Comparison of ENCODE assay signal across 31 cellular contexts in the genomic region with DNA sequence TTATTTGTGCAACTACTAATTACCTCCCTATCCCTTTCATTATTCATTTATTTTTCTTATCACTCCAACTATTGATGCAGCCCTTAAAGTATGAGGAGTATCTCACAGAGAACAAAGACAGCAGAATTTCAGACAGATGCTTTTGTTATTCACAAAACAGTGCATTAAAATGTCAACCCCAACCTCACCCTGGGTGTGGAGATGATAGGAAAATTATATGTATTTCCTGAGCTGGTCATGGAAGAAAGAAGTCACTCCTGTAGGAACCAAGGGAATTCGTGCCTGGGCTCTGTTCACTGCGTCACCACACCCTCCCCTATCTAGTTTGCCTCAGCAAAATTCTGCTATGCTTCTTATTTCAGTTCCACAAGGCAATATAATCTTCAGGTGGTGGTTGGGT.
DNase-seq lines count a peak whose midpoint lies in the region; ATAC-seq, FAIRE-seq and TF ChIP-seq lines count a peak whose summit lies in the region.
"Had no signal": no experiment of that assay in that cellular context is flagged by ENCODE, and none has a peak within 500 bp of the region (broad histone marks: within the 10 kb centered on the region; RNA-seq: fewer than 3 reads in every experiment).

No MANE protein-coding gene starts in this region.

- no peaks in the 10 kb centered on the region for H3K4me1 ChIP-seq in small intestine (ENCODE audit: control insufficient read depth in 2 of 2, insufficient read depth in 1 of 2, low read depth in 1 of 2, low read length in 1 of 2)
- H3K4me1 ChIP-seq: A549; BE2C; BLaER1; BLaER1 treated with 17β-estradiol and CSF1 and Interleukin-3, amounts not matched to agents 10 nM and 100 nM had no signal

- no peaks in the 10 kb centered on the region for H3K79me2 ChIP-seq in neural cell (replicated peaks; ENCODE audit: insufficient read depth, low read length)

- FAIRE-seq in small intestine (lab: Jason Lieb, UNC), result no peak
- FAIRE-seq: A204.1, A549, D721Med had no signal

- H3K4me2 ChIP-seq in neural cell (ENCODE audit: low read length), result no peak overlapping the region
- H3K4me2 ChIP-seq: A549; BLaER1; BLaER1 treated with 17β-estradiol and CSF1 and Interleukin-3, amounts not matched to agents 10 nM and 100 nM had no signal

- H2AFZ ChIP-seq in neural cell (ENCODE audit: low read depth, low read length), result no peak overlapping the region

- TF ChIP-seq EP300 in neural cell (conservative IDR thresholded peaks at IDR 0.05; ENCODE audit: poor library complexity, severe bottlenecking), result peak; percentile 64

- DNase-seq in small intestine (peak; percentile 16), activated gamma-delta T cell (lab: John Stamatoyannopoulos, UW) (no peak)
- DNase-seq: 8988T; ACHN; AML-193; BE2C; C1 segment of cervical spinal cord; Caco-2; Calu3; CD4-positive, alpha-beta memory T cell; CD4-positive, alpha-beta T cell; CD4-positive, CD25-positive, alpha-beta regulatory T cell; CD8-positive, alpha-beta memory T cell; CD8-positive, alpha-beta T cell; COR-L47; DMS 273 treated with DMSO at 0.1 percent for 48 hours; DMS153; DMS53; DMS79; DMS79 treated with DMSO at 0.1 percent for 48 hours; DND-41; EL had no signal

- 30 to 44% (median 40%) methylated on average over 2 of the region's 2 CpGs for WGBS in small intestine, 3 donors

- H3K9me2 ChIP-seq in neural cell (ENCODE audit: insufficient read depth, low read length), result no peaks in the 10 kb centered on the region

- H4K20me1 ChIP-seq in neural cell (ENCODE audit: insufficient read depth), result no peaks in the 10 kb centered on the region
- H4K20me1 ChIP-seq: BLaER1; BLaER1 treated with 17β-estradiol and CSF1 and Interleukin-3, amounts not matched to agents 10 nM and 100 nM had no signal

- no peak overlapping the region for H3K9ac ChIP-seq in neural cell (ENCODE audit: low read length)
- H3K9ac ChIP-seq: BLaER1; BLaER1 treated with 17β-estradiol and CSF1 and Interleukin-3, amounts not matched to agents 10 nM and 100 nM had no signal

- no peaks in the 10 kb centered on the region for H3K27me3 ChIP-seq in neural cell (ENCODE audit: insufficient read depth, low read depth, low read length)
- no peaks in the 10 kb centered on the region for H3K27me3 ChIP-seq in small intestine (ENCODE audit: control insufficient read depth in 2 of 2, insufficient read depth in 2 of 2, low read length in 2 of 2)
- H3K27me3 ChIP-seq: BE2C; BLaER1; BLaER1 treated with 17β-estradiol and CSF1 and Interleukin-3, amounts not matched to agents 10 nM and 100 nM had no signal

- H3K27ac ChIP-seq in neural cell (ENCODE audit: low read length), result peak overlapping the region; percentile 40
- no peak overlapping the region for H3K27ac ChIP-seq in small intestine (ENCODE audit: low read depth in 1 of 2, low read length in 1 of 2)
- H3K27ac ChIP-seq: 22Rv1; A549; BLaER1; BLaER1 treated with 17β-estradiol and CSF1 and Interleukin-3, amounts not matched to agents 10 nM and 100 nM; C4-2B had no signal

- no peak for TF ChIP-seq RAD21 in neural cell (conservative IDR thresholded peaks at IDR 0.05)

- no peak for TF ChIP-seq CTCF in neural cell (IDR thresholded peaks at IDR 0.05; ENCODE audit: poor library complexity, severe bottlenecking)

- H3K4me3 ChIP-seq in neural cell (ENCODE audit: low read length) (no peak overlapping the region), small intestine (ENCODE audit: low read depth in 1 of 2, low read length in 2 of 2) (no peak overlapping the region)
- H3K4me3 ChIP-seq: A549; BLaER1; BLaER1 treated with 17β-estradiol and CSF1 and Interleukin-3, amounts not matched to agents 10 nM and 100 nM had no signal

- no peaks in the 10 kb centered on the region for H3K36me3 ChIP-seq in neural cell (ENCODE audit: insufficient read depth, low read length)
- H3K36me3 ChIP-seq in small intestine (ENCODE audit: control insufficient read depth in 2 of 2, insufficient read depth in 2 of 2, low read length in 2 of 2), result no peaks in the 10 kb centered on the region
- H3K36me3 ChIP-seq: BE2C; BLaER1; BLaER1 treated with 17β-estradiol and CSF1 and Interleukin-3, amounts not matched to agents 10 nM and 100 nM had no signal

- no peaks in the 10 kb centered on the region for H3F3A ChIP-seq in neural cell (ENCODE audit: insufficient read depth, low read length, poor library complexity, severe bottlenecking)

- no peak for ATAC-seq in GM19397 (IDR thresholded peaks at IDR 0.05; ENCODE audit: unreplicated experiment)
- ATAC-seq: A549; CD8-positive, alpha-beta T cell had no signal

- H3K9me3 ChIP-seq in neural cell (ENCODE audit: low read length) (no peaks in the 10 kb centered on the region), small intestine (ENCODE audit: control insufficient read depth, low read depth) (no peaks in the 10 kb centered on the region)
- H3K9me3 ChIP-seq: A549; BE2C; BLaER1; BLaER1 treated with 17β-estradiol and CSF1 and Interleukin-3, amounts not matched to agents 10 nM and 100 nM had no signal

TF ChIP-seq in neural cell, 6 proteins besides CTCF, POLR2A, EP300 and RAD21:
- TF ChIP-seq REST (IDR thresholded peaks at IDR 0.05; ENCODE audit: borderline replicate concordance) (peak; percentile 84), TAF1 (IDR thresholded peaks at IDR 0.05; ENCODE audit: low read depth) (no peak)
